1 cellular context compared by ENCODE assay signal in the genomic region with DNA sequence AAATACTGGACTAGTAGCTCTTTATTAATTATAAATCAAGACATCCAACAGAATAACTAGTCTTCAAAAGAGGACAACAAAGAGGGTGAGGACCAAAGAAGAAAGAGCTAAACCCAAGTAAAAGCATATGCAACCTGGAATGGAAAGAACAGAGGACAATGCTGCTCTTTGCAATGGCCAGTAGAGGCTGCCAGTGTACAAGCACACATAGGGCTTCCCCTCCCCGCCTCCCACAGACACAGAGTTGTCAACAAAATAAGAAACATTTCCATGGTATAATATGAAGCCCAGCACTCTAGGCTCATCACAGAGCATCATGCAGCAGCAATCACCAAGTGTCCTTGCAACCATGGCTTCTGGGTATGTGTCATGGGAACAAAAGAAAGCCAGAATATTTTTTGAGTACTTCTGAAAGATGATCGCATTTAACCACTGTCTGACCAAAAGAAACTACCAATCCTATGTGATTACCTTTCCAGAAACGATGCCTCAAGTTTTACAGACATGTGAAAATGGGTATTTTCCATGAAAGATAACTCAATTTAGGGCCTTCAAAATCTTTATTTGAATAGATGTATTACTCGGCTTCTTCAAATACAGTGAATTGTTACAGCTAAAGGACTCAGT.
TF ChIP-seq lines count a peak whose summit lies in the region.

No MANE protein-coding gene starts in this region.

TF ChIP-seq in K562, 482 proteins besides CTCF, POLR2A, EP300 and RAD21 (continued from another document):
- TF ChIP-seq RHOXF2B (CRISPR knock-in tag; conservative IDR thresholded peaks at IDR 0.05), result no peak
- TF ChIP-seq ZC3H8 (IDR thresholded peaks at IDR 0.05), result no peak
- TF ChIP-seq, protein P1, sequence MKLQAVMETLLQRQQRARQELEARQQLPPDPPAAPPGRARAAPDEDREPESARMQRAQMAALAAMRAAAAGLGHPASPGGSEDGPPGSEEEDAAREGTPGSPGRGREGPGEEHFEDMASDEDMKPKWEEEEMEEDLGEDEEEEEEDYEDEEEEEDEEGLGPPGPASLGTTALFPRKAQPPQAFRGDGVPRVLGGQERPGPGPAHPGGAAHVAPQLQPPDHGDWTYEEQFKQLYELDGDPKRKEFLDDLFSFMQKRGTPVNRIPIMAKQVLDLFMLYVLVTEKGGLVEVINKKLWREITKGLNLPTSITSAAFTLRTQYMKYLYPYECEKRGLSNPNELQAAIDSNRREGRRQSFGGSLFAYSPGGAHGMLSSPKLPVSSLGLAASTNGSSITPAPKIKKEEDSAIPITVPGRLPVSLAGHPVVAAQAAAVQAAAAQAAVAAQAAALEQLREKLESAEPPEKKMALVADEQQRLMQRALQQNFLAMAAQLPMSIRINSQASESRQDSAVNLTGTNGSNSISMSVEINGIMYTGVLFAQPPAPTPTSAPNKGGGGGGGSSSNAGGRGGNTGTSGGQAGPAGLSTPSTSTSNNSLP (IDR thresholded peaks at IDR 0.05; ENCODE audit: borderline replicate concordance, low read depth, low read length), result 0 out of 2 replicates have a peak, but pooled peaks have one; percentile 21
- no peak for TF ChIP-seq ZNF449 (CRISPR knock-in tag; IDR thresholded peaks at IDR 0.05)
- peak; percentile 72 for TF ChIP-seq SMC3 (conservative IDR thresholded peaks at IDR 0.05; ENCODE audit: insufficient read depth, low read depth, low read length)
- TF ChIP-seq MAZ (CRISPR knock-in tag; conservative IDR thresholded peaks at IDR 0.05 in 1 of 2, IDR thresholded peaks at IDR 0.05 in 1 of 2), result peak in 1 of 2 experiments; percentile 36; a peak in 1 of 4 replicates
- peak; percentile 49; the same call in 1 of the 2 replicates for TF ChIP-seq VEZF1 (CRISPR knock-in tag; IDR thresholded peaks at IDR 0.05)
- no peak for TF ChIP-seq MIER1 (IDR thresholded peaks at IDR 0.05; ENCODE audit: low read depth)
- TF ChIP-seq TBP (optimal IDR thresholded peaks at IDR 0.05; ENCODE audit: low read depth, low read length), result no peak
- no peak for TF ChIP-seq XRCC5 (IDR thresholded peaks at IDR 0.05; ENCODE audit: low read depth, low read length)
- TF ChIP-seq KLF16 (IDR thresholded peaks at IDR 0.05), result peak; percentile 78
- no peak for TF ChIP-seq CCNT2 (IDR thresholded peaks at IDR 0.05; ENCODE audit: borderline replicate concordance, extremely low read depth, insufficient read length, low read depth, low read length)
